19 cellular contexts compared by ENCODE assay signal in genomic region chr1:209611771-209612570, GRCh38. TPM values are rescaled to one million over a fixed set of nuclear protein-coding genes. Genes with fewer than 3 reads are reported as not detected.
DNase-seq lines count a peak whose midpoint lies in the region; ATAC-seq, FAIRE-seq and TF ChIP-seq lines count a peak whose summit lies in the region.
"Had no signal": no experiment of that assay in that cellular context is flagged by ENCODE, and none has a peak within 500 bp of the region (broad histone marks: within the 10 kb centered on the region; RNA-seq: fewer than 3 reads in every experiment).

No MANE protein-coding gene starts in this region.

- no peak overlapping the region for H3K4ac ChIP-seq in H1 (replicated peaks; ENCODE audit: insufficient read length, low read depth, low read length)

- peak; percentile 34 for ATAC-seq in HG03175 (IDR thresholded peaks at IDR 0.05; ENCODE audit: unreplicated experiment)
- peak; percentile 52 for ATAC-seq in stimulated activated memory B cell treated with anti-CD40 and anti-IgM and Interleukin-4, amounts not matched to agents 10 μg/mL and 1 μg/mL and 100 μg/mL, for 72 hours

- no peak overlapping the region for H2BK12ac ChIP-seq in H1 (ENCODE audit: low read depth, low read length)

- H4K91ac ChIP-seq in H1 (replicated peaks; ENCODE audit: insufficient read length, low read length) = no peak overlapping the region

- no peak overlapping the region for H3K4me3 Mint-ChIP-seq in activated naive CD4-positive, alpha-beta T cell treated with anti-CD3 and anti-CD28 coated beads, Interleukin-2, amount 10 ng/mL, durations not matched to agents 7 days and 5 days
- H3K4me3 Mint-ChIP-seq in stimulated activated memory B cell treated with anti-CD40 and anti-IgM and Interleukin-4, amounts not matched to agents 10 μg/mL and 1 μg/mL and 100 μg/mL, for 72 hours = no peak overlapping the region
- H3K4me3 Mint-ChIP-seq: CD8-positive, alpha-beta memory T cell had no signal

- H3K14ac ChIP-seq in H1 (ENCODE audit: insufficient read length) = no peak overlapping the region

- POLR2A ChIA-PET in H1 (lab: Charles Lee; ENCODE audit: partially characterized antibody) (no interaction called here), HEK293T (lab: Yijun Ruan, JAX) (no interaction called here)

- no peaks in the 10 kb centered on the region for H3K27me3 ChIP-seq in H1 (replicated peaks in 1 of 4; ENCODE audit: control insufficient read depth in 3 of 4, extremely low read depth in 1 of 4, insufficient read depth in 3 of 4, low read length in 3 of 4)
- no peaks in the 10 kb centered on the region for H3K27me3 ChIP-seq in sigmoid colon

- no peak overlapping the region for H3K4me2 ChIP-seq in H1 (ENCODE audit: insufficient read depth in 1 of 2, low read depth in 2 of 2, low read length in 2 of 2)

- no peak overlapping the region for H2BK5ac ChIP-seq in H1 (ENCODE audit: low read depth, low read length)

- no peak for TF ChIP-seq RAD21 in H1 (IDR thresholded peaks at IDR 0.05 in 1 of 2, conservative IDR thresholded peaks at IDR 0.05 in 1 of 2; ENCODE audit: low read depth in 2 of 2, low read length in 2 of 2)

- H3K23me2 ChIP-seq in H1 (ENCODE audit: low read depth, low read length) = no peaks in the 10 kb centered on the region; the same call in 1 of the 2 replicates

- no peak overlapping the region for H2BK20ac ChIP-seq in H1 (ENCODE audit: low read length)

- intact Hi-C loops in sigmoid colon (cut with DNase I) = no loop called here

- no peak overlapping the region for H3K18ac ChIP-seq in H1 (ENCODE audit: extremely low read depth, low read length)

- no peaks in the 10 kb centered on the region for H3K79me1 ChIP-seq in H1 (ENCODE audit: low read depth, low read length)

- H2AK5ac ChIP-seq in H1 (ENCODE audit: low read depth, low read length) = no peak overlapping the region

- no peaks in the 10 kb centered on the region for H3K36me3 Mint-ChIP-seq in activated naive CD4-positive, alpha-beta T cell treated with anti-CD3 and anti-CD28 coated beads, Interleukin-2, amount 10 ng/mL, durations not matched to agents 7 days and 5 days
- no peaks in the 10 kb centered on the region for H3K36me3 Mint-ChIP-seq in stimulated activated memory B cell treated with anti-CD40 and anti-IgM and Interleukin-4, amounts not matched to agents 10 μg/mL and 1 μg/mL and 100 μg/mL, for 72 hours

- peaks cover 21% of the 10 kb centered on the region for H3K27me3 Mint-ChIP-seq in activated naive CD4-positive, alpha-beta T cell treated with anti-CD3 and anti-CD28 coated beads, Interleukin-2, amount 10 ng/mL, durations not matched to agents 7 days and 5 days
- peaks cover 26% of the 10 kb centered on the region for H3K27me3 Mint-ChIP-seq in stimulated activated memory B cell treated with anti-CD40 and anti-IgM and Interleukin-4, amounts not matched to agents 10 μg/mL and 1 μg/mL and 100 μg/mL, for 72 hours

- no peak overlapping the region for H3K9ac ChIP-seq in H1 (replicated peaks in 1 of 4; ENCODE audit: extremely low read depth in 1 of 4, low read depth in 3 of 4, low read length in 3 of 4)

- no peak overlapping the region for H3K56ac ChIP-seq in H1 (replicated peaks; ENCODE audit: insufficient read length, low read depth, low read length)

- no peak overlapping the region for H2BK15ac ChIP-seq in H1 (ENCODE audit: low read length)

- H3K4me1 ChIP-seq in H1 (replicated peaks in 1 of 4; ENCODE audit: control insufficient read depth in 3 of 4, insufficient read depth in 4 of 4, low read length in 3 of 4) (no peaks in the 10 kb centered on the region; a peak in 1 of 7 replicates), sigmoid colon (no peaks in the 10 kb centered on the region)

- peaks cover 26% of the 10 kb centered on the region for H3K4me1 Mint-ChIP-seq in activated naive CD4-positive, alpha-beta T cell treated with anti-CD3 and anti-CD28 coated beads, Interleukin-2, amount 10 ng/mL, durations not matched to agents 7 days and 5 days
- no peaks in the 10 kb centered on the region for H3K4me1 Mint-ChIP-seq in stimulated activated memory B cell treated with anti-CD40 and anti-IgM and Interleukin-4, amounts not matched to agents 10 μg/mL and 1 μg/mL and 100 μg/mL, for 72 hours
- H3K4me1 Mint-ChIP-seq: CD8-positive, alpha-beta memory T cell had no signal

- H2AFZ ChIP-seq in H1 (ENCODE audit: low read length) = no peak overlapping the region

- H3K27ac ChIP-seq in H1 (ENCODE audit: low read depth, low read length) (no peak overlapping the region), sigmoid colon (no peak overlapping the region)
- H3K27ac ChIP-seq: skin epidermis had no signal

- CTCF ChIA-PET in activated naive CD4-positive, alpha-beta T cell treated with anti-CD3 and anti-CD28 coated beads, Interleukin-2, amount 10 ng/mL, durations not matched to agents 7 days and 5 days (lab: Charles Lee) = interaction anchor here (0.9 to 2.1 kb wide), 10 partner anchors 9 to 137 kb away, joined by 3 to 7 read pairs (median 4); no protein-coding TSS in a partner anchor
- CTCF ChIA-PET in H1 (lab: Charles Lee; ENCODE audit: partially characterized antibody) = interaction anchor here (0.9 to 28.8 kb wide), 13 partner anchors 7 to 116 kb away, joined by 3 to 636 read pairs (median 6); partner anchors contain the start of genes CAMK1G and G0S2
- CTCF ChIA-PET in HEK293T (lab: Yijun Ruan, JAX) = interaction anchor here (0.6 to 0.9 kb wide), 2 partner anchors 9 to 15 kb away, joined by 3 to 4 read pairs; no protein-coding TSS in a partner anchor

- H4K8ac ChIP-seq in H1 (ENCODE audit: extremely low read depth, insufficient read depth, low read length) = peak overlapping the region; percentile 38; the same call in 1 of the 2 replicates

- 91% methylated on average over 13 of the region's 13 CpGs; no CpG with 5 or more reads in 1 of the 2 experiments for WGBS in H1 (ENCODE audit: extremely low coverage in 1 of 2, insufficient coverage in 1 of 2, insufficient read length in 1 of 2, insufficient replicate concordance in 2 of 2, low coverage in 1 of 2, low lambda C conversion rate in 2 of 2, missing lambda C conversion rate in 1 of 2), 2 experiments
- WGBS in sigmoid colon, 2 donors = 88 to 90% methylated on average over 13 of the region's 13 CpGs

- no peak overlapping the region for H3K27ac Mint-ChIP-seq in activated naive CD4-positive, alpha-beta T cell treated with anti-CD3 and anti-CD28 coated beads, Interleukin-2, amount 10 ng/mL, durations not matched to agents 7 days and 5 days
- H3K27ac Mint-ChIP-seq in stimulated activated memory B cell treated with anti-CD40 and anti-IgM and Interleukin-4, amounts not matched to agents 10 μg/mL and 1 μg/mL and 100 μg/mL, for 72 hours = no peak overlapping the region
- H3K27ac Mint-ChIP-seq: CD8-positive, alpha-beta memory T cell had no signal

- H2BK120ac ChIP-seq in H1 (replicated peaks; ENCODE audit: low read depth, low read length) = no peak overlapping the region

- DNase-seq in activated naive CD4-positive, alpha-beta T cell treated with anti-CD3 and anti-CD28 coated beads, Interleukin-2, amount 10 ng/mL, durations not matched to agents 7 days and 5 days = peak; percentile 38
- no peak for DNase-seq in activated naive CD4-positive, alpha-beta T cell treated with anti-CD3 and anti-CD28 coated beads, Interleukin-2, amount 50 U/mL, for 16 hours
- DNase-seq in H1 (ENCODE audit: low read depth in 1 of 2, low spot score in 2 of 2) (no peak), SK-N-DZ (ENCODE audit: low spot score) (no peak), HEK293T (ENCODE audit: extremely low spot score) (no peak), sigmoid colon (no peak)
- DNase-seq: activated effector memory CD4-positive, alpha-beta T cell treated with Interleukin-2 at 50 U/mL for 16 hours; CD8-positive, alpha-beta memory T cell; NCI-H1092 treated with DMSO at 0.1 percent for 48 hours; NCI-H2227 treated with DMSO at 0.1 percent for 48 hours; stimulated activated naive CD4-positive, alpha-beta T cell treated with Interleukin-2 at 50 U/mL for 16 hours had no signal

- H3K79me2 ChIP-seq in H1 (ENCODE audit: control insufficient read depth in 1 of 2, insufficient read depth in 2 of 2, low read length in 2 of 2) = no peaks in the 10 kb centered on the region

- H3K9me3 ChIP-seq in H1 (ENCODE audit: insufficient read depth in 2 of 2, low read depth in 1 of 2, low read length in 1 of 2) (no peaks in the 10 kb centered on the region), sigmoid colon (no peaks in the 10 kb centered on the region)

- TF ChIP-seq POLR2A in H1 (IDR thresholded peaks at IDR 0.05; ENCODE audit: control extremely low read depth in 1 of 2, low read depth in 2 of 2, low read length in 2 of 2) (no peak), sigmoid colon (IDR thresholded peaks at IDR 0.05) (no peak)

- no peak for FAIRE-seq in H1 (lab: Jason Lieb, UNC)
- FAIRE-seq: urothelium cell line had no signal

- peak in 2 of 3 experiments; percentile 50 to 53; a peak in 2 of 4 replicates for TF ChIP-seq CTCF in H1 (IDR thresholded peaks at IDR 0.05; ENCODE audit: control extremely low read depth in 1 of 3, insufficient read depth in 1 of 3, low read depth in 1 of 3, low read length in 3 of 3)
- TF ChIP-seq CTCF in sigmoid colon (IDR thresholded peaks at IDR 0.05) = no peak

- no peaks in the 10 kb centered on the region for H3K9me3 Mint-ChIP-seq in activated naive CD4-positive, alpha-beta T cell treated with anti-CD3 and anti-CD28 coated beads, Interleukin-2, amount 10 ng/mL, durations not matched to agents 7 days and 5 days
- H3K9me3 Mint-ChIP-seq in stimulated activated memory B cell treated with anti-CD40 and anti-IgM and Interleukin-4, amounts not matched to agents 10 μg/mL and 1 μg/mL and 100 μg/mL, for 72 hours = no peaks in the 10 kb centered on the region
- H3K9me3 Mint-ChIP-seq: CD8-positive, alpha-beta memory T cell had no signal

- H4K5ac ChIP-seq in H1 (ENCODE audit: insufficient read length, low read depth, low read length) = no peak overlapping the region

- no peak overlapping the region for H3K23ac ChIP-seq in H1 (ENCODE audit: insufficient read length)

- no peak for TF ChIP-seq EP300 in H1 (IDR thresholded peaks at IDR 0.05; ENCODE audit: borderline replicate concordance in 1 of 2, low read depth in 2 of 2, low read length in 2 of 2)
- TF ChIP-seq EP300 in sigmoid colon (IDR thresholded peaks at IDR 0.05) = no peak

- H4K20me1 ChIP-seq in H1 (replicated peaks in 1 of 2; ENCODE audit: control insufficient read depth in 1 of 2, insufficient read depth in 2 of 2, low read length in 2 of 2) = no peaks in the 10 kb centered on the region

- no peaks in the 10 kb centered on the region for H3K36me3 ChIP-seq in H1 (ENCODE audit: control insufficient read depth in 2 of 4, insufficient read depth in 4 of 4, low read length in 3 of 4)
- no peaks in the 10 kb centered on the region for H3K36me3 ChIP-seq in sigmoid colon

- H3K4me3 ChIP-seq in H1 (ENCODE audit: extremely low read depth in 1 of 4, insufficient read depth in 2 of 4, low read depth in 3 of 4, low read length in 4 of 4) (no peak overlapping the region), sigmoid colon (no peak overlapping the region)
- H3K4me3 ChIP-seq: skin epidermis had no signal

RNA-seq across cellular contexts. Expression of gene CAMK1G, which starts 28.5 kb away (rescaled TPM):
- total RNA-seq in H1 (2021; fragmentation: NEBNext Ultra II Directional; extraction: Animal tissue kit (Norgen Biotek cat#: 25700)) = 0.38 and 1.0 TPM in 2 replicates
- 1.00 and 1.3 TPM in 2 replicates for polyA plus RNA-seq in H1 (2011; rRNA removed)
- polyA plus RNA-seq in H1 (2011; cell fraction: cytosol; rRNA removed) = 1.3 TPM
- 1.7 TPM for polyA plus RNA-seq in H1 (2011; cell fraction: nucleus; rRNA removed)
- 0.41 to 0.96 TPM (median 0.66 TPM) in 4 replicates for polyA plus RNA-seq in H1 (2012, experiment 1 of 2)
- polyA plus RNA-seq in H1 (2012, experiment 2 of 2) = 0.83 TPM
- 0.20 TPM for polyA plus RNA-seq in H1 (2013, experiment 1 of 2)
- polyA plus RNA-seq in H1 (2013, experiment 2 of 2) = 0.20 TPM
- 1.4 and 2.0 TPM in 2 replicates for polyA minus RNA-seq in H1 (2011; rRNA and poly(A)+ RNA removed)
- polyA minus RNA-seq in H1 (2011; cell fraction: cytosol; rRNA and poly(A)+ RNA removed) = 1.2 TPM
- polyA minus RNA-seq in H1 (2011; cell fraction: nucleus; rRNA and poly(A)+ RNA removed) = 1.6 TPM
- polyA plus RNA-seq in SK-N-DZ (2014; cell fraction: cytosol; rRNA removed) = not detected in 2 replicates
- polyA plus RNA-seq in SK-N-DZ (2014; cell fraction: nucleus; rRNA removed) = not detected in 2 replicates
- 1 to 10 TPM in 1 of 4 donors, under 1 TPM in 3; 0.16 to 1.4 (median 0.62) TPM for total RNA-seq in sigmoid colon
- polyA plus RNA-seq in sigmoid colon = under 1 TPM in 1 of 3 donors, not detected in 2; 0.48 TPM
- total RNA-seq: CD8-positive, alpha-beta memory T cell; dermis microvascular lymphatic vessel endothelial cell; lung microvascular endothelial cell; SK-MEL-5 had no signal
- polyA plus RNA-seq: CD8-positive, alpha-beta memory T cell had no signal

RNA-seq across cellular contexts. Expression of gene LAMB3, which starts 40.3 kb away (rescaled TPM):
- total RNA-seq in H1 (2021; fragmentation: NEBNext Ultra II Directional; extraction: Animal tissue kit (Norgen Biotek cat#: 25700)) = 0.50 and 0.67 TPM in 2 replicates
- polyA plus RNA-seq in H1 (2011; rRNA removed) (0.45 and 0.52 TPM in 2 replicates), sigmoid colon (10 to 100 TPM; 18.0 to 49.4 (median 21.0) TPM)
- polyA plus RNA-seq in H1 (2011; cell fraction: cytosol; rRNA removed) = 0.56 TPM
- polyA plus RNA-seq in H1 (2011; cell fraction: nucleus; rRNA removed) = 1.3 TPM
- polyA plus RNA-seq in H1 (2012, experiment 1 of 2) = 0.33 to 1.3 TPM (median 0.94 TPM) in 4 replicates
- polyA plus RNA-seq in H1 (2012, experiment 2 of 2) = 0.42 TPM
- 0.26 TPM for polyA plus RNA-seq in H1 (2013, experiment 1 of 2)
- polyA plus RNA-seq in H1 (2013, experiment 2 of 2) = 0.31 TPM
- 0.39 and 0.63 TPM in 2 replicates for polyA minus RNA-seq in H1 (2011; rRNA and poly(A)+ RNA removed)
- polyA minus RNA-seq in H1 (2011; cell fraction: cytosol; rRNA and poly(A)+ RNA removed) = 3.8 TPM
- polyA minus RNA-seq in H1 (2011; cell fraction: nucleus; rRNA and poly(A)+ RNA removed) = 0.80 TPM
- 0.03 and 0.29 TPM in 2 replicates for polyA plus RNA-seq in SK-N-DZ (2014; cell fraction: cytosol; rRNA removed)
- polyA plus RNA-seq in SK-N-DZ (2014; cell fraction: nucleus; rRNA removed) = 0.04 TPM in 1 of 2 replicates, not detected in the other
- under 1 TPM in 3 of 4 donors, not detected in 1; 0.14 to 0.55 (median 0.16) TPM for total RNA-seq in sigmoid colon
- total RNA-seq: G401 had no signal

Comparison
In these comparisons a context has a peak if more than half of its experiments do, and no peak if none do; other contexts are left out.
1. CTCF ChIP-seq: peak in H1 (2 of 3); none in sigmoid colon (0 of 4).